Comparison of ENCODE assay signal across 13 cellular contexts in the genomic region with DNA sequence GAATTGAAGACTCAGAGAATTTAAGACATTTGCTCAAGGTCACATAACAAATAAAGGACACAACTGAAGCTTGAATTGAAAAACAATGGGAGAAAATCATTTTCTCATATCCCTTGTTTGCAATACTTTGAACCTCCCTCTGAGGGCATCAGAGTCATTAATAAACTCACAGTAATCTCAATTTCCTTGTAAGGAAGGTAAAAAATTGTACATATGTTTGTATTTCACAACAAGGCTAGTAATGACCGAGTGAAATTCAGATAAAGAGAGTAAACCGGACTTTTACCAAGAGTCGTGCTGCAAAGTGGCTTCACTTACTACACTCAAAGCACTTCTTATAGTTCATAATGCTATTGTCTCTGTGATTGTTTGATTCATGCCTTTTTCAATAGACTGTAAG.
DNase-seq lines count a peak whose midpoint lies in the region; ATAC-seq and TF ChIP-seq lines count a peak whose summit lies in the region.
"Had no signal": no experiment of that assay in that cellular context is flagged by ENCODE, and none has a peak within 500 bp of the region (broad histone marks: within the 10 kb centered on the region; RNA-seq: fewer than 3 reads in every experiment).

No MANE protein-coding gene starts in this region.

- no peak for ATAC-seq in RWPE2 (ENCODE audit: low read depth)
- ATAC-seq in left lobe of liver = no peak
- ATAC-seq: naive thymus-derived CD4-positive, alpha-beta T cell had no signal

- H3K4me1 ChIP-seq in RWPE2 (ENCODE audit: insufficient read depth, poor library complexity, severe bottlenecking) (no peaks in the 10 kb centered on the region), osteoblast (ENCODE audit: insufficient read depth, low read length) (peaks cover 7% of the 10 kb centered on the region), suprapubic skin (no peaks in the 10 kb centered on the region)
- H3K4me1 ChIP-seq: SJSA1 had no signal

- no peak overlapping the region for H2AFZ ChIP-seq in osteoblast (ENCODE audit: low read length)

- H3K4me2 ChIP-seq in osteoblast (ENCODE audit: insufficient read depth, low read length) = no peak overlapping the region

- H3K79me2 ChIP-seq in osteoblast (ENCODE audit: insufficient read depth, low read length) = no peaks in the 10 kb centered on the region

- no peak overlapping the region for H3K27ac ChIP-seq in RWPE2 (ENCODE audit: poor library complexity, severe bottlenecking)
- no peak overlapping the region for H3K27ac ChIP-seq in osteoblast (ENCODE audit: low read depth, low read length)
- no peak overlapping the region for H3K27ac ChIP-seq in suprapubic skin
- H3K27ac ChIP-seq: SJSA1 had no signal

- H3K9me3 ChIP-seq in RWPE2 (ENCODE audit: severe bottlenecking) (no peaks in the 10 kb centered on the region), osteoblast (ENCODE audit: low read depth, low read length) (no peaks in the 10 kb centered on the region), suprapubic skin (no peaks in the 10 kb centered on the region), MG63 (no peaks in the 10 kb centered on the region)
- H3K9me3 ChIP-seq: SJSA1 had no signal

- WGBS in suprapubic skin = 71% methylated on average over 3 of the region's 3 CpGs

- DNase-seq in ELR (ENCODE audit: low read depth) (peak; percentile 51), RWPE2 (ENCODE audit: low spot score) (no peak), fibroblast of pulmonary artery (ENCODE audit: low read depth) (peak; percentile 85), osteoblast (ENCODE audit: insufficient read length, low spot score, missing footprints) (peak; percentile 4), NCI-H526 treated with DMSO at 0.1 percent for 48 hours (lab: John Stamatoyannopoulos, UW) (no peak), suprapubic skin (ENCODE audit: low spot score in 2 of 2) (no peak), MG63 (no peak), left lobe of liver (ENCODE audit: low spot score) (no peak)
- DNase-seq: DMS 273 treated with DMSO at 0.1 percent for 48 hours; naive thymus-derived CD4-positive, alpha-beta T cell; stimulated activated CD4-positive, alpha-beta T cell treated with anti-CD3 and anti-CD28 coated beads, Interleukin-12 subunit alpha, Interleukin-12 subunit beta, amount 100 ng/mL, for 4 hours; stimulated activated CD8-positive, alpha-beta memory T cell treated with anti-CD3 and anti-CD28 coated beads, Interleukin-4, amount 100 ng/mL, for 48 hours had no signal

- peak; percentile 53 for TF ChIP-seq CTCF in RWPE2 (IDR thresholded peaks at IDR 0.05; ENCODE audit: poor library complexity, severe bottlenecking)
- peak; percentile 44 for TF ChIP-seq CTCF in fibroblast of pulmonary artery (IDR thresholded peaks at IDR 0.05; ENCODE audit: low read length, missing control alignments)
- peak; percentile 35 for TF ChIP-seq CTCF in osteoblast (IDR thresholded peaks at IDR 0.05; ENCODE audit: extremely low read depth, low read depth, low read length)
- TF ChIP-seq CTCF in suprapubic skin (IDR thresholded peaks at IDR 0.05) = no peak

- H3K4me3 ChIP-seq in RWPE2 (ENCODE audit: severe bottlenecking) = no peak overlapping the region
- no peak overlapping the region for H3K4me3 ChIP-seq in fibroblast of pulmonary artery (replicated peaks; ENCODE audit: low read depth, low read length)
- no peak overlapping the region for H3K4me3 ChIP-seq in osteoblast (ENCODE audit: insufficient read depth, low read length)
- no peak overlapping the region for H3K4me3 ChIP-seq in suprapubic skin
- no peak overlapping the region for H3K4me3 ChIP-seq in MG63
- H3K4me3 ChIP-seq: SJSA1 had no signal

- TF ChIP-seq POLR2A in suprapubic skin (IDR thresholded peaks at IDR 0.05) = no peak

- no peak for TF ChIP-seq EP300 in suprapubic skin (IDR thresholded peaks at IDR 0.05)

- no peaks in the 10 kb centered on the region for H4K20me1 ChIP-seq in osteoblast (ENCODE audit: insufficient read depth, low read length)

- H3K36me3 ChIP-seq in RWPE2 (ENCODE audit: low read depth) = no peaks in the 10 kb centered on the region
- H3K36me3 ChIP-seq in osteoblast (ENCODE audit: insufficient read depth, low read length) = no peaks in the 10 kb centered on the region
- no peaks in the 10 kb centered on the region for H3K36me3 ChIP-seq in suprapubic skin
- no peaks in the 10 kb centered on the region for H3K36me3 ChIP-seq in MG63
- H3K36me3 ChIP-seq: SJSA1 had no signal

- H3K27me3 ChIP-seq in RWPE2 (ENCODE audit: insufficient read depth, poor library complexity, severe bottlenecking) = no peaks in the 10 kb centered on the region
- H3K27me3 ChIP-seq in osteoblast (ENCODE audit: insufficient read depth, low read length) = no peaks in the 10 kb centered on the region
- no peaks in the 10 kb centered on the region for H3K27me3 ChIP-seq in suprapubic skin
- no peaks in the 10 kb centered on the region for H3K27me3 ChIP-seq in MG63
- H3K27me3 ChIP-seq: SJSA1 had no signal

Comparison
In these comparisons a context has a peak if more than half of its experiments do, and no peak if none do; other contexts are left out.
1. DNase-seq: peak in ELR (single experiment), fibroblast of pulmonary artery (single experiment) and osteoblast (single experiment); none in RWPE2 (single experiment), NCI-H526 treated with DMSO at 0.1 percent for 48 hours (single experiment), suprapubic skin (0 of 2), MG63 (single experiment) and left lobe of liver (single experiment).
2. CTCF ChIP-seq: peak in RWPE2 (single experiment), fibroblast of pulmonary artery (single experiment) and osteoblast (single experiment); none in suprapubic skin (0 of 2).